ENCODE assay signal across 13 cellular contexts in the genomic region with DNA sequence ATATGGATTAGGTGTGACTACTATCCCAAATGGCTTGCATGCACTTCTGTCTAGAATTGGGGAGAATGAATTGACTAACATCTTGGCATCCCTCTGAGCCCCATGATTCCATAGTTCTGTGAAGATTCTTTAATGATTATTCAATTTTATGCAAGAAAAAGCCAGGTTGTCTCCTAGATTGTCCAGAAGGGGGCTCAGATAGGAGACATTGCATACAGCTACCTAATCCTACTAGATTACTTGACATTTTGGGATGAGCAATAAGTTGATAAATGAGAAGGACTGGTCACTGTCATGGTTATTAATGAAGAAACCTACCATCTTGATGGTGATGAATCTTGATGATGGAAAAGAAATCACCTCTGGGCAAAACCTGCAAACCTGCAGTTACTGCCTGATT.
DNase-seq lines count a peak whose midpoint lies in the region; TF ChIP-seq lines count a peak whose summit lies in the region.
"Had no signal": no experiment of that assay in that cellular context is flagged by ENCODE, and none has a peak within 500 bp of the region (broad histone marks: within the 10 kb centered on the region; RNA-seq: fewer than 3 reads in every experiment).

No MANE protein-coding gene starts in this region.

- no peak overlapping the region for H3K4me3 ChIP-seq in esophagus muscularis mucosa
- H3K4me3 ChIP-seq in smooth muscle cell = no peak overlapping the region
- H3K4me3 ChIP-seq: left lung, uterus had no signal

- H3K9ac ChIP-seq in smooth muscle cell (ENCODE audit: low read depth) = no peak overlapping the region

- H3K27ac ChIP-seq in RWPE1 (no peak overlapping the region), esophagus muscularis mucosa (replicated peaks in 1 of 4) (peak overlapping the region in 3 of 4 donors; percentile 1 to 52 (median 34)), smooth muscle cell (ENCODE audit: low read depth) (no peak overlapping the region)
- H3K27ac ChIP-seq: left lung, uterus had no signal

- no peak for TF ChIP-seq EP300 in esophagus muscularis mucosa (IDR thresholded peaks at IDR 0.05)

- no peaks in the 10 kb centered on the region for H3K9me3 ChIP-seq in esophagus muscularis mucosa
- H3K9me3 ChIP-seq in smooth muscle cell (replicated peaks; ENCODE audit: low read depth) = no peaks in the 10 kb centered on the region
- H3K9me3 ChIP-seq: left lung, uterus had no signal

- H3K4me1 ChIP-seq in esophagus muscularis mucosa = peaks cover 2 to 35% (median 28%) of the 10 kb centered on the region in 4 donors
- no peaks in the 10 kb centered on the region for H3K4me1 ChIP-seq in smooth muscle cell (ENCODE audit: low read depth)
- H3K4me1 ChIP-seq: left lung, uterus had no signal

- no peaks in the 10 kb centered on the region for H4K20me1 ChIP-seq in smooth muscle cell (ENCODE audit: low read depth)

- no peak for TF ChIP-seq POLR2A in esophagus muscularis mucosa (IDR thresholded peaks at IDR 0.05; ENCODE audit: low read depth)

- no peaks in the 10 kb centered on the region for H3K79me2 ChIP-seq in smooth muscle cell (ENCODE audit: low read depth)

- no peak overlapping the region for H3K4me2 ChIP-seq in smooth muscle cell

- intact Hi-C loops in esophagus muscularis mucosa (cut with DNase I) = no loop called here

- TF ChIP-seq CTCF in RWPE1 (conservative IDR thresholded peaks at IDR 0.05; ENCODE audit: low read depth) (no peak), esophagus muscularis mucosa (IDR thresholded peaks at IDR 0.05) (no peak), smooth muscle cell (IDR thresholded peaks at IDR 0.05; ENCODE audit: borderline replicate concordance, insufficient read depth, poor library complexity, severe bottlenecking) (peak; percentile 16)

- H3K27me3 ChIP-seq in esophagus muscularis mucosa = no peaks in the 10 kb centered on the region
- H3K27me3 ChIP-seq in smooth muscle cell (ENCODE audit: low read depth) = no peaks in the 10 kb centered on the region
- H3K27me3 ChIP-seq: left lung, uterus had no signal

- POLR2A ChIA-PET in RWPE1 (lab: Yijun Ruan, JAX; ENCODE audit: low non-redundant PET) = no interaction called here

- H3K36me3 ChIP-seq in esophagus muscularis mucosa = no peaks in the 10 kb centered on the region
- no peaks in the 10 kb centered on the region for H3K36me3 ChIP-seq in smooth muscle cell (ENCODE audit: low read depth)
- H3K36me3 ChIP-seq: left lung, uterus had no signal

- no peak overlapping the region for H2AFZ ChIP-seq in smooth muscle cell (ENCODE audit: low read depth)

- peaks cover 15% of the 10 kb centered on the region for H3F3A ChIP-seq in smooth muscle cell (ENCODE audit: low read depth)

- DNase-seq in NCI-H748 (lab: John Stamatoyannopoulos, UW; ENCODE audit: unreplicated experiment) (peak; percentile 6), NCI-H748 treated with DMSO at 0.1 percent for 48 hours (lab: John Stamatoyannopoulos, UW) (no peak), RWPE1 (ENCODE audit: low spot score) (peak; percentile 14), esophagus muscularis mucosa (ENCODE audit: extremely low spot score) (no peak), smooth muscle cell (lab: John Stamatoyannopoulos, UW; ENCODE audit: unreplicated experiment) (no peak), GDM1 (lab: John Stamatoyannopoulos, UW) (no peak), islet precursor cell (no peak), activated gamma-delta T cell (lab: John Stamatoyannopoulos, UW) (no peak)
- DNase-seq: activated CD4-positive, CD25-positive, alpha-beta regulatory T cell treated with anti-CD3 and anti-CD28 coated beads, Interleukin-2, amount 50 U/mL, for 72 hours; central memory CD4-positive, alpha-beta T cell; Kasumi-1; left lung; uterus had no signal

- CTCF ChIA-PET in RWPE1 (lab: Yijun Ruan, JAX) = interaction anchor here (0.6 kb wide), 1 partner anchor 52 kb away, joined by 3 read pairs; no protein-coding TSS in a partner anchor

Comparison
In these comparisons a context has a peak if more than half of its experiments do, and no peak if none do; other contexts are left out.
1. DNase-seq: peak in NCI-H748 (single experiment) and RWPE1 (single experiment); none in NCI-H748 treated with DMSO at 0.1 percent for 48 hours (single experiment), esophagus muscularis mucosa (single experiment), smooth muscle cell (single experiment), GDM1 (single experiment), islet precursor cell (single experiment) and activated gamma-delta T cell (single experiment).
2. H3K27ac ChIP-seq: peak in esophagus muscularis mucosa (3 of 4); none in RWPE1 (single experiment) and smooth muscle cell (single experiment).